In the genomic region with DNA sequence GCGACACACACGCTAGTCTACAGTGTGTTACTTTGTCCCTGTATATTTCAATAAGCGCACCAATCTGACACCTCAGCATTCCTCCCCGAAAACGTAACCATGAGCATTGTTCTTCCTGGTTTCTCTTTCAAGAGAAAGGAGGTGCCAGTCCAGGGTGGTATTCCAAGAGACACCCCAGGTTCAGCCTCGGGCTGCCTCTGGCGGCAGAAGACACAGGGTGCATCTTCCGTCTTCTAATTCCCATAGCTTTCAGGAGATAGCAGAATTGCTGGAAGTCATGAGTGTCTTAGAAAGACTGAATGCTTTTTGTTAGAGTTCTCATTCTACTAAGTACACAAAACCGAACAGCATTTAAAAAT, we compare ENCODE assay signal across 22 cellular contexts. TPM values are rescaled to one million over a fixed set of nuclear protein-coding genes. Genes with fewer than 3 reads are reported as not detected.
DNase-seq lines count a peak whose midpoint lies in the region; ATAC-seq, FAIRE-seq and TF ChIP-seq lines count a peak whose summit lies in the region.
"Had no signal": no experiment of that assay in that cellular context is flagged by ENCODE, and none has a peak within 500 bp of the region (broad histone marks: within the 10 kb centered on the region; RNA-seq: fewer than 3 reads in every experiment).

No MANE protein-coding gene starts in this region.

- H3K27ac Mint-ChIP-seq in H9: peak overlapping the region in 1 of 3 experiments; percentile 97; a peak in 4 of 7 replicates
- no peak overlapping the region for H3K27ac Mint-ChIP-seq in astrocyte (ENCODE audit: unreplicated experiment)
- H3K27ac Mint-ChIP-seq in glutamatergic neuron (ENCODE audit: unreplicated experiment): peak overlapping the region; percentile 82
- H3K27ac Mint-ChIP-seq: activated CD4-positive, alpha-beta memory T cell treated with anti-CD3 and anti-CD28 coated beads for 36 hours; activated naive CD8-positive, alpha-beta T cell treated with anti-CD3 and anti-CD28 coated beads, Interleukin-2, amount 50 U/mL, for 24 hours had no signal

- no peak overlapping the region for H2BK12ac ChIP-seq in H9 (ENCODE audit: insufficient read length, low read depth, low read length)

- H3K4me1 Mint-ChIP-seq in H9 (peaks cover 61 to 77% of the 10 kb centered on the region in 2 experiments), astrocyte (ENCODE audit: low read depth, unreplicated experiment) (peaks cover 2% of the 10 kb centered on the region), glutamatergic neuron (ENCODE audit: low read depth, unreplicated experiment) (peaks cover 61% of the 10 kb centered on the region)
- H3K4me1 Mint-ChIP-seq: activated naive CD8-positive, alpha-beta T cell treated with anti-CD3 and anti-CD28 coated beads, Interleukin-2, amount 50 U/mL, for 24 hours had no signal

- no peaks in the 10 kb centered on the region for H3K9me3 ChIP-seq in H9 (ENCODE audit: control insufficient read depth, low read depth, low read length)
- no peaks in the 10 kb centered on the region for H3K9me3 ChIP-seq in astrocyte (ENCODE audit: insufficient read depth, low read depth, low read length)
- no peaks in the 10 kb centered on the region for H3K9me3 ChIP-seq in gastrocnemius medialis
- H3K9me3 ChIP-seq: testis had no signal

- intact Hi-C loops in gastrocnemius medialis (cut with DNase I; ENCODE audit: low total_unique reads): loop anchor here (2.0 kb wide), 1 partner anchor 98 kb away; no protein-coding TSS in a partner anchor

- no peak overlapping the region for H3K27ac ChIP-seq in H9 (ENCODE audit: insufficient read length, low read depth, low read length)
- no peak overlapping the region for H3K27ac ChIP-seq in astrocyte (ENCODE audit: low read depth, low read length)
- no peak overlapping the region for H3K27ac ChIP-seq in gastrocnemius medialis
- H3K27ac ChIP-seq: testis had no signal

- no peak overlapping the region for H2BK5ac ChIP-seq in H9 (ENCODE audit: insufficient read length, low read length)

- no peaks in the 10 kb centered on the region for H3K36me3 ChIP-seq in astrocyte (ENCODE audit: insufficient read depth, low read length)
- no peaks in the 10 kb centered on the region for H3K36me3 ChIP-seq in gastrocnemius medialis

- H3K9me3 Mint-ChIP-seq in H9: no peaks in the 10 kb centered on the region
- H3K9me3 Mint-ChIP-seq in astrocyte (ENCODE audit: unreplicated experiment): peaks cover 3% of the 10 kb centered on the region
- peaks cover 13% of the 10 kb centered on the region for H3K9me3 Mint-ChIP-seq in glutamatergic neuron (ENCODE audit: unreplicated experiment)
- H3K9me3 Mint-ChIP-seq: activated CD4-positive, alpha-beta memory T cell treated with anti-CD3 and anti-CD28 coated beads for 36 hours; activated naive CD8-positive, alpha-beta T cell treated with anti-CD3 and anti-CD28 coated beads, Interleukin-2, amount 50 U/mL, for 24 hours; activated T-cell treated with anti-CD3 and anti-CD28 coated beads, Interleukin-2, amount 50 U/mL, for 4 hours had no signal

- no peak overlapping the region for H4K8ac ChIP-seq in H9 (replicated peaks; ENCODE audit: insufficient read length, low read depth, low read length)

- no peak overlapping the region for H3T11ph ChIP-seq in H9 (ENCODE audit: low read length)

- H2AFZ ChIP-seq in H9 (ENCODE audit: low read length) (peak overlapping the region; percentile 94), astrocyte (ENCODE audit: low read depth, low read length) (peak overlapping the region; percentile 69)

- H3K56ac ChIP-seq in H9 (ENCODE audit: insufficient read length, low read depth, low read length): no peak overlapping the region

- no peak overlapping the region for H4K91ac ChIP-seq in H9 (ENCODE audit: insufficient read length, low read depth, low read length)

- H2BK20ac ChIP-seq in H9 (ENCODE audit: low read depth, low read length, poor library complexity, severe bottlenecking): no peak overlapping the region

- H3K27me3 ChIP-seq in H9 (ENCODE audit: insufficient read depth, low read length) (no peaks in the 10 kb centered on the region), astrocyte (ENCODE audit: insufficient read depth, low read length) (no peaks in the 10 kb centered on the region), gastrocnemius medialis (no peaks in the 10 kb centered on the region)
- H3K27me3 ChIP-seq: testis had no signal

- H3K4me3 ChIP-seq in astrocyte (ENCODE audit: insufficient read depth, low read depth, low read length) (peak overlapping the region; percentile 2), gastrocnemius medialis (peak overlapping the region in 3 of 4 donors; percentile 14 to 26 (median 20))

- peak overlapping the region; percentile 63 for H3K18ac ChIP-seq in H9 (ENCODE audit: insufficient read length, low read depth, low read length)

- FAIRE-seq in astrocyte (lab: Jason Lieb, UNC): no peak
- FAIRE-seq: endometrium, HTR-8/SVneo, islet of Langerhans, RCC 7860, TTC549 had no signal

- H3K79me1 ChIP-seq in H9 (ENCODE audit: insufficient read depth, low read depth, low read length, poor library complexity, severe bottlenecking): no peaks in the 10 kb centered on the region

- peaks cover 7% of the 10 kb centered on the region for H3K4me1 ChIP-seq in H9 (ENCODE audit: insufficient read depth, low read length)
- peaks cover 8% of the 10 kb centered on the region for H3K4me1 ChIP-seq in astrocyte (ENCODE audit: insufficient read depth, low read length)
- H3K4me1 ChIP-seq in gastrocnemius medialis: peaks cover 4 to 8% of the 10 kb centered on the region in 2 donors

- H2BK15ac ChIP-seq in H9 (ENCODE audit: low read depth, low read length): no peak overlapping the region

- in situ Hi-C loops in gastrocnemius medialis (cut with MboI; ENCODE audit: low sequenced_read_pairs in 4 of 4): no loop called here

- DNase-seq in H9 (no peak), astrocyte (ENCODE audit: low read depth) (no peak), glutamatergic neuron (no peak), gastrocnemius medialis (no peak), superior temporal gyrus (ENCODE audit: extremely low spot score) (no peak), medulla oblongata (ENCODE audit: extremely low spot score) (no peak), activated gamma-delta T cell (lab: John Stamatoyannopoulos, UW) (no peak), NCI-H1694 (lab: John Stamatoyannopoulos, UW) (no peak)
- DNase-seq: activated CD4-positive, alpha-beta memory T cell treated with anti-CD3 and anti-CD28 coated beads for 36 hours; activated naive CD8-positive, alpha-beta T cell treated with anti-CD3 and anti-CD28 coated beads, Interleukin-2, amount 50 U/mL, for 24 hours; activated T-cell treated with anti-CD3 and anti-CD28 coated beads, Interleukin-2, amount 50 U/mL, for 4 hours; AML-193; Calu3; central memory CD4-positive, alpha-beta T cell; NCI-H2029 treated with DMSO at 0.1 percent for 48 hours; stimulated activated CD4-positive, alpha-beta T cell treated with anti-CD3 and anti-CD28 coated beads, Interleukin-2, amount 100 ng/mL, for 48 hours had no signal

- H3K23ac ChIP-seq in H9 (ENCODE audit: insufficient read length, low read depth, low read length): no peak overlapping the region

- no peak overlapping the region for H4K5ac ChIP-seq in H9 (ENCODE audit: insufficient read length, low read depth, low read length)

- H3K27me3 Mint-ChIP-seq in H9 (ENCODE audit: low read depth) (no peaks in the 10 kb centered on the region; the same call in 1 of the 2 replicates), astrocyte (ENCODE audit: low read depth, unreplicated experiment) (peaks cover 18% of the 10 kb centered on the region), glutamatergic neuron (ENCODE audit: unreplicated experiment) (peaks cover 11% of the 10 kb centered on the region)

- H3K23me2 ChIP-seq in H9 (ENCODE audit: insufficient read length, low read depth, low read length, poor library complexity, severe bottlenecking): peaks cover 6% of the 10 kb centered on the region

- H3K9ac ChIP-seq in H9 (ENCODE audit: extremely low read depth, insufficient read length, low read length) (no peak overlapping the region), astrocyte (ENCODE audit: low read length) (no peak overlapping the region)

- no CpG with 5 or more reads among the region's 9 CpGs for WGBS in H9 (ENCODE audit: extremely low coverage, insufficient read length, low lambda C conversion rate)

- no peak overlapping the region for H3K4ac ChIP-seq in H9 (ENCODE audit: low read depth, low read length)

- TF ChIP-seq CTCF in H9 (conservative IDR thresholded peaks at IDR 0.05) (no peak; the same call in 1 of the 3 replicates), astrocyte (IDR thresholded peaks at IDR 0.05; ENCODE audit: insufficient read depth, low read depth, low read length) (no peak), glutamatergic neuron (IDR thresholded peaks at IDR 0.05; ENCODE audit: partially characterized antibody, unreplicated experiment) (peak; percentile 10), gastrocnemius medialis (IDR thresholded peaks at IDR 0.05 in 4 of 5, conservative IDR thresholded peaks at IDR 0.05 in 1 of 5) (no peak)

- H3K14ac ChIP-seq in H9 (ENCODE audit: insufficient read depth, low read length): peak overlapping the region; percentile 62; the same call in 1 of the 2 replicates

- no peaks in the 10 kb centered on the region for H3K36me3 Mint-ChIP-seq in H9 (ENCODE audit: insufficient read depth in 1 of 3, low read depth in 3 of 3)
- H3K36me3 Mint-ChIP-seq in astrocyte (ENCODE audit: low read depth, unreplicated experiment): no peaks in the 10 kb centered on the region
- no peaks in the 10 kb centered on the region for H3K36me3 Mint-ChIP-seq in glutamatergic neuron (ENCODE audit: unreplicated experiment)
- H3K36me3 Mint-ChIP-seq: activated CD4-positive, alpha-beta memory T cell treated with anti-CD3 and anti-CD28 coated beads for 36 hours had no signal

- no peaks in the 10 kb centered on the region for H4K20me1 ChIP-seq in H9 (ENCODE audit: control insufficient read depth, insufficient read depth, insufficient read length)
- H4K20me1 ChIP-seq in astrocyte (ENCODE audit: insufficient read depth, low read length): no peaks in the 10 kb centered on the region

- no peak overlapping the region for H2BK120ac ChIP-seq in H9 (ENCODE audit: low read depth, low read length, poor library complexity, severe bottlenecking)

- peak overlapping the region; percentile 16 to 56; a peak in 4 of 5 replicates for H3K4me3 Mint-ChIP-seq in H9
- no peak overlapping the region for H3K4me3 Mint-ChIP-seq in astrocyte (ENCODE audit: unreplicated experiment)
- peak overlapping the region; percentile 74 for H3K4me3 Mint-ChIP-seq in glutamatergic neuron (ENCODE audit: unreplicated experiment)
- H3K4me3 Mint-ChIP-seq: activated CD4-positive, alpha-beta memory T cell treated with anti-CD3 and anti-CD28 coated beads for 36 hours; activated naive CD8-positive, alpha-beta T cell treated with anti-CD3 and anti-CD28 coated beads, Interleukin-2, amount 50 U/mL, for 24 hours; activated T-cell treated with anti-CD3 and anti-CD28 coated beads, Interleukin-2, amount 50 U/mL, for 4 hours had no signal

- H3K79me2 ChIP-seq in H9 (ENCODE audit: insufficient read depth, low read length) (no peaks in the 10 kb centered on the region), astrocyte (ENCODE audit: insufficient read depth, low read length) (no peaks in the 10 kb centered on the region)

- TF ChIP-seq POLR2A in gastrocnemius medialis (IDR thresholded peaks at IDR 0.05): no peak

- ATAC-seq in gastrocnemius medialis: no peak
- ATAC-seq: activated naive CD8-positive, alpha-beta T cell treated with anti-CD3 and anti-CD28 coated beads, Interleukin-2, amount 50 U/mL, for 24 hours; activated T-cell treated with anti-CD3 and anti-CD28 coated beads, Interleukin-2, amount 50 U/mL, for 4 hours had no signal

- no peak overlapping the region for H2AK5ac ChIP-seq in H9 (ENCODE audit: insufficient read length, low read length)

- H3K4me2 ChIP-seq in H9 (ENCODE audit: insufficient read depth, insufficient read length, low read length) (peak overlapping the region; percentile 58), astrocyte (ENCODE audit: low read length) (peak overlapping the region; percentile 79)

RNA-seq across cellular contexts. Expression of a gene that starts 15.9 kb away (rescaled TPM):
- 0.07 TPM in 1 of 2 replicates, not detected in the other for total RNA-seq in H9 (2021)
- total RNA-seq in astrocyte: 0.09 and 0.12 TPM in 2 replicates
- total RNA-seq in glutamatergic neuron (ENCODE audit: unreplicated experiment): 3.5 TPM
- total RNA-seq in gastrocnemius medialis: not detected
- total RNA-seq: activated T-cell treated with anti-CD3 and anti-CD28 coated beads, Interleukin-2, amount 50 U/mL, for 4 hours; Calu3 had no signal
